8 cellular contexts compared by ENCODE assay signal in genomic region chr3:27681249-27681748, GRCh38. TPM values are rescaled to one million over a fixed set of nuclear protein-coding genes. Genes with fewer than 3 reads are reported as not detected.
DNase-seq lines count a peak whose midpoint lies in the region; ATAC-seq and TF ChIP-seq lines count a peak whose summit lies in the region.

No MANE protein-coding gene starts in this region.

- CTCF ChIA-PET in MCF 10A (lab: Yijun Ruan, JAX), result interaction anchor here (0.5 to 3.3 kb wide), 49 partner anchors 10 to 945 kb away, joined by 3 to 34 read pairs (median 3); partner anchors contain the start of gene SLC4A7

- POLR2A ChIA-PET in MCF 10A (lab: Yijun Ruan, JAX), result interaction anchor here (0.6 to 7.4 kb wide), 14 partner anchors 75 to 641 kb away, joined by 3 to 107 read pairs (median 4); partner anchors contain the start of gene SLC4A7

- H3K36me3 Mint-ChIP-seq in IgD-negative memory B cell (peaks cover 3% of the 10 kb centered on the region), MCF 10A (ENCODE audit: insufficient read depth, unreplicated experiment) (no peaks in the 10 kb centered on the region)
- H3K36me3 Mint-ChIP-seq in stimulated activated effector memory CD8-positive, alpha-beta T cell treated with anti-CD3 and anti-CD28 coated beads, Interleukin-12 subunit alpha, Interleukin-12 subunit beta, amount 100 ng/mL, for 72 hours, result no peaks in the 10 kb centered on the region

- peak overlapping the region in 1 of 3 donors; percentile 5 for H3K27ac Mint-ChIP-seq in IgD-negative memory B cell
- H3K27ac Mint-ChIP-seq in MCF 10A (ENCODE audit: low read depth, unreplicated experiment), result no peak overlapping the region
- peak overlapping the region; percentile 88 for H3K27ac Mint-ChIP-seq in stimulated activated effector memory CD8-positive, alpha-beta T cell treated with anti-CD3 and anti-CD28 coated beads, Interleukin-12 subunit alpha, Interleukin-12 subunit beta, amount 100 ng/mL, for 72 hours

- H3K9me3 Mint-ChIP-seq in IgD-negative memory B cell, result no peaks in the 10 kb centered on the region
- no peaks in the 10 kb centered on the region for H3K9me3 Mint-ChIP-seq in MCF 10A (ENCODE audit: unreplicated experiment)
- no peaks in the 10 kb centered on the region for H3K9me3 Mint-ChIP-seq in stimulated activated effector memory CD8-positive, alpha-beta T cell treated with anti-CD3 and anti-CD28 coated beads, Interleukin-12 subunit alpha, Interleukin-12 subunit beta, amount 100 ng/mL, for 72 hours

- H3K4me3 Mint-ChIP-seq in IgD-negative memory B cell (peak overlapping the region in 3 of 4 donors; percentile 5 to 85 (median 71)), MCF 10A (ENCODE audit: unreplicated experiment) (peak overlapping the region; percentile 74)
- peak overlapping the region; percentile 46 for H3K4me3 Mint-ChIP-seq in stimulated activated effector memory CD8-positive, alpha-beta T cell treated with anti-CD3 and anti-CD28 coated beads, Interleukin-12 subunit alpha, Interleukin-12 subunit beta, amount 100 ng/mL, for 72 hours

- DNase-seq in Right ventricle myocardium inferior (ENCODE audit: missing footprints), result no peak
- no peak for DNase-seq in cardiac septum (ENCODE audit: low spot score)
- peak; percentile 55 for DNase-seq in RPMI8226
- peak; percentile 86 for DNase-seq in MCF 10A (ENCODE audit: unreplicated experiment)
- peak; percentile 67 for DNase-seq in iPS-NIHi11 (ENCODE audit: low spot score)
- peak in 1 of 2 donors; percentile 58 for DNase-seq in stimulated activated effector memory CD8-positive, alpha-beta T cell treated with anti-CD3 and anti-CD28 coated beads, Interleukin-12 subunit alpha, Interleukin-12 subunit beta, amount 100 ng/mL, for 72 hours (ENCODE audit: low spot score in 2 of 2)

- H3K27me3 Mint-ChIP-seq in IgD-negative memory B cell (peaks cover 3% of the 10 kb centered on the region), MCF 10A (ENCODE audit: insufficient read depth, unreplicated experiment) (no peaks in the 10 kb centered on the region)

- intact Hi-C loops in Right ventricle myocardium inferior (cut with DNase I), result no loop called here
- intact Hi-C loops in cardiac septum (cut with DNase I), result loop anchor here (2.0 kb wide), 1 partner anchor 368 kb away; no protein-coding TSS in a partner anchor
- intact Hi-C loops in MCF 10A (cut with micrococcal nuclease), result loop anchor here (1.0 kb wide), 3 partner anchors 324 to 547 kb away; no protein-coding TSS in a partner anchor

- ATAC-seq in Right ventricle myocardium inferior (peak; percentile 44), GM21786 (IDR thresholded peaks at IDR 0.05; ENCODE audit: unreplicated experiment) (peak; percentile 66)
- ATAC-seq in stimulated activated effector memory CD8-positive, alpha-beta T cell treated with anti-CD3 and anti-CD28 coated beads, Interleukin-12 subunit alpha, Interleukin-12 subunit beta, amount 100 ng/mL, for 72 hours, result peak; percentile 88

- TF ChIP-seq CTCF in MCF 10A (IDR thresholded peaks at IDR 0.05; ENCODE audit: unreplicated experiment), result peak; percentile 66

- BruUV-seq in MCF 10A (replicated peaks; lab: Mats Ljungman, UMichigan), result no TSS peak

- peaks cover 5 to 14% (median 11%) of the 10 kb centered on the region in 3 donors for H3K4me1 Mint-ChIP-seq in IgD-negative memory B cell
- peaks cover 23% of the 10 kb centered on the region for H3K4me1 Mint-ChIP-seq in MCF 10A (ENCODE audit: insufficient read depth, unreplicated experiment)
- H3K4me1 Mint-ChIP-seq in stimulated activated effector memory CD8-positive, alpha-beta T cell treated with anti-CD3 and anti-CD28 coated beads, Interleukin-12 subunit alpha, Interleukin-12 subunit beta, amount 100 ng/mL, for 72 hours, result peaks cover 10% of the 10 kb centered on the region

RNA-seq across cellular contexts. Expression of gene EOMES, which starts 40.8 kb away (rescaled TPM):
- total RNA-seq in Right ventricle myocardium inferior (0.08 TPM), cardiac septum (not detected), MCF 10A (2022) (0.74 and 1.3 TPM in 2 replicates)
- 1.1 TPM for polyA plus RNA-seq in IgD-negative memory B cell

Comparison
In these comparisons a context has a peak if more than half of its experiments do, and no peak if none do; other contexts are left out.
1. DNase-seq: peak in RPMI8226 (single experiment), MCF 10A (single experiment) and iPS-NIHi11 (single experiment); none in Right ventricle myocardium inferior (single experiment) and cardiac septum (single experiment).
2. Peak in every context shown above with its lines, with median percentiles within 50 percentile points of each other: ATAC-seq and H3K4me3 Mint-ChIP-seq.